1 cellular context compared by ENCODE assay signal in the genomic region with DNA sequence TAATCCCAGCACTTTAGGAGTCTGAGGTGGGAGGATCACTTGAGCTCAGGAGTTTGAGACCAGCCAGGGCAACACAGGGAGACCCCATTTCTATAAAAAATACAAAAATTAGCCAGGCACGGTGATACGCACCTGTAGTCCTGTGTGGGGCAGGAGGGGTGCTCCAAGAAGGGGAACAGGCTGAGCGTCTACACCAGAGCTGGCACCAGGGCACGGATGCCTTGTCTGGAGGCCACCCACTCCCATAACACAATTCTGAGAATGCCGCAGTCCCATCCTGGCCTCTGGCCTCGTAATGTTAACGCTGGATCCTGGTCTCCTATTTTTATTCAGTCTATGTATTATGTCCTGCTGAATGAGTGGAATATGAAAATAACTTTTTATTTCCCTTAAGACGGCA.
TF ChIP-seq lines count a peak whose summit lies in the region.

No MANE protein-coding gene starts in this region.

TF ChIP-seq in H1, 55 proteins besides CTCF, POLR2A, EP300 and RAD21 (continued from another document):
- no peak for TF ChIP-seq NRF1 (IDR thresholded peaks at IDR 0.05; ENCODE audit: low read depth, low read length)
- TF ChIP-seq SIN3A (conservative IDR thresholded peaks at IDR 0.05 in 1 of 2, IDR thresholded peaks at IDR 0.05 in 1 of 2; ENCODE audit: low read depth in 1 of 2, low read length in 2 of 2) = no peak
- TF ChIP-seq TCF12 (IDR thresholded peaks at IDR 0.05; ENCODE audit: low read depth, low read length) = no peak
- TF ChIP-seq ZNF274 (IDR thresholded peaks at IDR 0.05; ENCODE audit: borderline replicate concordance, extremely low read depth, low read length) = no peak
